ENCODE assay signal across 8 cellular contexts in genomic region chr1:89607888-89608626, GRCh38. TPM values are rescaled to one million over a fixed set of nuclear protein-coding genes. Genes with fewer than 3 reads are reported as not detected.
DNase-seq lines count a peak whose midpoint lies in the region; ATAC-seq, FAIRE-seq and TF ChIP-seq lines count a peak whose summit lies in the region.

No MANE protein-coding gene starts in this region.

- dilution Hi-C loops in endothelial cell of umbilical vein (cut with MboI; ENCODE audit: extremely low pct_ligation_motif_present, low sequenced_read_pairs), result no loop called here

- H3K9ac ChIP-seq in endothelial cell of umbilical vein (replicated peaks; ENCODE audit: extremely low read depth, insufficient read depth, low read length), result no peak overlapping the region

- no peak for TF ChIP-seq CTCF in endothelial cell of umbilical vein (IDR thresholded peaks at IDR 0.05; ENCODE audit: extremely low read depth in 1 of 2, insufficient read depth in 1 of 2, low read depth in 1 of 2, low read length in 2 of 2)

- H3K36me3 ChIP-seq in endothelial cell of umbilical vein (ENCODE audit: control insufficient read depth in 2 of 2, extremely low read depth in 1 of 2, insufficient read depth in 2 of 2, low read length in 2 of 2) (no peaks in the 10 kb centered on the region), aorta (ENCODE audit: control insufficient read depth in 1 of 2, insufficient read depth in 2 of 2, low read length in 1 of 2) (no peaks in the 10 kb centered on the region)

- DNase-seq in Daoy (ENCODE audit: low read depth), result peak; percentile 64
- DNase-seq in activated CD8-positive, alpha-beta memory T cell treated with anti-CD3 and anti-CD28 coated beads, Interleukin-2, amount 50 U/mL, for 1 hour (ENCODE audit: extremely low read depth), result peak; percentile 65
- no peak for DNase-seq in endothelial cell of umbilical vein (ENCODE audit: low read depth, low spot score)
- peak; percentile 45 to 55 for DNase-seq in stimulated activated CD4-positive, alpha-beta T cell treated with anti-CD3 and anti-CD28 coated beads, Interleukin-1b, Interleukin-23, amount 100 ng/mL, for 4 hours (ENCODE audit: low read depth in 2 of 2)
- no peak for DNase-seq in Kasumi-1 (lab: John Stamatoyannopoulos, UW)
- no peak for DNase-seq in epidermal melanocyte (ENCODE audit: insufficient read length, low spot score)
- no peak for DNase-seq in aorta

- H3K4me3 ChIP-seq in endothelial cell of umbilical vein (replicated peaks in 1 of 3; ENCODE audit: insufficient read depth in 1 of 3, low read depth in 1 of 3, low read length in 3 of 3), result no peak overlapping the region
- no peak overlapping the region for H3K4me3 ChIP-seq in aorta (ENCODE audit: low read length in 2 of 2)

- H3K27me3 ChIP-seq in endothelial cell of umbilical vein (ENCODE audit: control insufficient read depth in 2 of 2, insufficient read depth in 2 of 2, low read length in 2 of 2) (no peaks in the 10 kb centered on the region), aorta (ENCODE audit: control insufficient read depth in 1 of 2, insufficient read depth in 2 of 2, low read length in 1 of 2) (no peaks in the 10 kb centered on the region)

- no peaks in the 10 kb centered on the region for H3K9me1 ChIP-seq in endothelial cell of umbilical vein (replicated peaks; ENCODE audit: control insufficient read depth, extremely low read depth, insufficient read depth, low read length)

- 85 to 89% methylated on average over 8 of the region's 8 CpGs for WGBS in aorta, 2 donors

- peaks cover 14% of the 10 kb centered on the region for H3K4me1 ChIP-seq in endothelial cell of umbilical vein (ENCODE audit: control insufficient read depth, extremely low read depth, insufficient read depth, low read length)
- no peaks in the 10 kb centered on the region for H3K4me1 ChIP-seq in aorta (ENCODE audit: control insufficient read depth in 1 of 2, insufficient read depth in 2 of 2, low read length in 2 of 2)

- H4K20me1 ChIP-seq in endothelial cell of umbilical vein (replicated peaks; ENCODE audit: control insufficient read depth, extremely low read depth, insufficient read depth, low read length), result no peaks in the 10 kb centered on the region

- no TSS peak for BruUV-seq in endothelial cell of umbilical vein (replicated peaks; lab: Mats Ljungman, UMichigan)

- no peak for TF ChIP-seq POLR2A in endothelial cell of umbilical vein (IDR thresholded peaks at IDR 0.05; ENCODE audit: low read depth, low read length)

- CTCF ChIA-PET in endothelial cell of umbilical vein (lab: Charles Lee), result interaction anchor here (0.6 to 2.5 kb wide), 6 partner anchors 9 to 155 kb away, joined by 3 to 11 read pairs (median 8); no protein-coding TSS in a partner anchor

- no peak overlapping the region for H3K4me2 ChIP-seq in endothelial cell of umbilical vein (ENCODE audit: insufficient read depth, low read length)

- ATAC-seq in GM19328 (IDR thresholded peaks at IDR 0.05; ENCODE audit: unreplicated experiment) (no peak), aorta (ENCODE audit: low FRiP score) (no peak)

- POLR2A ChIA-PET in endothelial cell of umbilical vein (lab: Charles Lee), result no interaction called here

- peak; percentile 18 for FAIRE-seq in endothelial cell of umbilical vein (lab: Jason Lieb, UNC)

- intact Hi-C loops in endothelial cell of umbilical vein (cut with micrococcal nuclease), result loop anchor here (5.0 to 10.0 kb wide), 2 partner anchors 311 to 377 kb away; no protein-coding TSS in a partner anchor
- intact Hi-C loops in aorta (cut with DNase I), result no loop called here

- H3K27ac ChIP-seq in endothelial cell of umbilical vein (ENCODE audit: insufficient read depth, low read depth, low read length) (no peak overlapping the region), aorta (ENCODE audit: low read depth in 1 of 2, low read length in 2 of 2) (no peak overlapping the region)

- H3K9me3 ChIP-seq in endothelial cell of umbilical vein (replicated peaks; ENCODE audit: control insufficient read depth, insufficient read depth, low read length), result no peaks in the 10 kb centered on the region
- H3K9me3 ChIP-seq in aorta (ENCODE audit: control insufficient read depth, low read length), result no peaks in the 10 kb centered on the region

- no peak overlapping the region for H2AFZ ChIP-seq in endothelial cell of umbilical vein (ENCODE audit: low read depth, low read length)

- no peaks in the 10 kb centered on the region for H3K79me2 ChIP-seq in endothelial cell of umbilical vein (ENCODE audit: control insufficient read depth, insufficient read depth, low read length)

TF ChIP-seq in endothelial cell of umbilical vein, 7 proteins besides CTCF, POLR2A, EP300 and RAD21:
- TF ChIP-seq JUN (IDR thresholded peaks at IDR 0.05; ENCODE audit: borderline replicate concordance, insufficient read depth, insufficient read length, low read depth) (no peak), EZH2 (IDR thresholded peaks at IDR 0.05; ENCODE audit: borderline replicate concordance, low read depth, low read length, severe bottlenecking) (no peak), MAX (IDR thresholded peaks at IDR 0.05; ENCODE audit: insufficient read depth, insufficient read length) (no peak), MYC (IDR thresholded peaks at IDR 0.05; ENCODE audit: low read depth, low read length) (no peak), FOS (IDR thresholded peaks at IDR 0.05; ENCODE audit: borderline replicate concordance, insufficient read depth, low read length) (peak; percentile 7), GATA2 (IDR thresholded peaks at IDR 0.05; ENCODE audit: insufficient read depth, insufficient read length, low read depth, low read length) (no peak), POLR2AphosphoS5 (IDR thresholded peaks at IDR 0.05; ENCODE audit: insufficient read depth, low read depth, low read length) (no peak)
TF ChIP-seq in endothelial cell of umbilical vein: peak in this region for 1.

RNA-seq across cellular contexts. Expression of gene LRRC8C, which starts 24.9 kb away (rescaled TPM):
- 7.4 and 10.2 TPM in 2 replicates for total RNA-seq in Daoy (2014; rRNA removed; shearing (Covaris generic))
- total RNA-seq in endothelial cell of umbilical vein, result 40.6 and 51.5 TPM in 2 replicates
- polyA plus RNA-seq in endothelial cell of umbilical vein, result 30.7 and 33.6 TPM in 2 replicates
- polyA plus RNA-seq in endothelial cell of umbilical vein (2011; cell fraction: cytosol; rRNA removed), result 32.7 and 35.8 TPM in 2 replicates
- polyA plus RNA-seq in endothelial cell of umbilical vein (2011; cell fraction: nucleus; rRNA removed), result 35.7 and 39.2 TPM in 2 replicates
- polyA plus RNA-seq in endothelial cell of umbilical vein (2012), result 23.4 and 35.1 TPM in 2 replicates
- 68.3 and 69.0 TPM in 2 replicates for polyA minus RNA-seq in endothelial cell of umbilical vein
- polyA minus RNA-seq in endothelial cell of umbilical vein (2011; cell fraction: cytosol; rRNA and poly(A)+ RNA removed), result 2.2 TPM
- 52.4 and 74.1 TPM in 2 replicates for polyA minus RNA-seq in endothelial cell of umbilical vein (2011; cell fraction: nucleus; rRNA and poly(A)+ RNA removed)
- total RNA-seq in aorta, result 10 to 100 TPM in 1 of 2 donors, 1 to 10 TPM in 1; 9.0 to 14.4 TPM
- 1 to 10 TPM in 1 of 2 donors, under 1 TPM in 1; 0.75 to 2.2 TPM for polyA plus RNA-seq in aorta

Comparison
In these comparisons a context has a peak if more than half of its experiments do, and no peak if none do; other contexts are left out.
1. DNase-seq: peak in Daoy (single experiment), activated CD8-positive, alpha-beta memory T cell treated with anti-CD3 and anti-CD28 coated beads, Interleukin-2, amount 50 U/mL, for 1 hour (single experiment) and stimulated activated CD4-positive, alpha-beta T cell treated with anti-CD3 and anti-CD28 coated beads, Interleukin-1b, Interleukin-23, amount 100 ng/mL, for 4 hours (2 of 2); none in endothelial cell of umbilical vein (single experiment), Kasumi-1 (0 of 2), epidermal melanocyte (single experiment) and aorta (0 of 2).